In genomic region chr5:493758-494157, GRCh38 we compare ENCODE assay signal across 19 cellular contexts.
"Had no signal": no experiment of that assay in that cellular context is flagged by ENCODE, and none has a peak within 500 bp of the region (broad histone marks: within the 10 kb centered on the region; RNA-seq: fewer than 3 reads in every experiment).

No MANE protein-coding gene starts in this region.

- H3K36me3 Mint-ChIP-seq: activated naive CD4-positive, alpha-beta T cell treated with anti-CD3 and anti-CD28 coated beads, Interleukin-2, amount 10 ng/mL, durations not matched to agents 7 days and 5 days; stimulated activated effector memory CD8-positive, alpha-beta T cell treated with anti-CD3 and anti-CD28 coated beads, Interleukin-12 subunit alpha, Interleukin-12 subunit beta, amount 100 ng/mL, for 72 hours had no signal

- H3K4me1 Mint-ChIP-seq: activated CD4-positive, alpha-beta memory T cell treated with anti-CD3 and anti-CD28 coated beads, Interleukin-2, amount 10 ng/mL, durations not matched to agents 7 days and 5 days; activated CD4-positive, alpha-beta T cell treated with anti-CD3 and anti-CD28 coated beads, Interleukin-2, amount 10 ng/mL, durations not matched to agents 24 days and 14 days; activated naive CD4-positive, alpha-beta T cell treated with anti-CD3 and anti-CD28 coated beads, Interleukin-2, amount 10 ng/mL, durations not matched to agents 7 days and 5 days; stimulated activated effector memory CD8-positive, alpha-beta T cell treated with anti-CD3 and anti-CD28 coated beads, Interleukin-12 subunit alpha, Interleukin-12 subunit beta, amount 100 ng/mL, for 72 hours had no signal

- ATAC-seq: gastrocnemius medialis had no signal

- H3K36me3 ChIP-seq: esophagus squamous epithelium, gastrocnemius medialis, right lobe of liver, uterus had no signal

- FAIRE-seq: islet of Langerhans, small intestine had no signal

- H3K9me3 Mint-ChIP-seq: activated CD4-positive, alpha-beta memory T cell treated with anti-CD3 and anti-CD28 coated beads, Interleukin-2, amount 10 ng/mL, durations not matched to agents 7 days and 5 days; activated CD4-positive, alpha-beta T cell treated with anti-CD3 and anti-CD28 coated beads, Interleukin-2, amount 10 ng/mL, durations not matched to agents 24 days and 14 days; activated naive CD4-positive, alpha-beta T cell treated with anti-CD3 and anti-CD28 coated beads, Interleukin-2, amount 10 ng/mL, durations not matched to agents 7 days and 5 days; stimulated activated effector memory CD8-positive, alpha-beta T cell treated with anti-CD3 and anti-CD28 coated beads, Interleukin-12 subunit alpha, Interleukin-12 subunit beta, amount 100 ng/mL, for 72 hours had no signal

- H3K27ac ChIP-seq: coronary artery, esophagus squamous epithelium, gastrocnemius medialis, right lobe of liver, uterus had no signal

- H3K27me3 Mint-ChIP-seq: activated CD4-positive, alpha-beta memory T cell treated with anti-CD3 and anti-CD28 coated beads, Interleukin-2, amount 10 ng/mL, durations not matched to agents 7 days and 5 days; activated CD4-positive, alpha-beta T cell treated with anti-CD3 and anti-CD28 coated beads, Interleukin-2, amount 10 ng/mL, durations not matched to agents 24 days and 14 days had no signal

- DNase-seq: activated CD4-positive, alpha-beta memory T cell treated with anti-CD3 and anti-CD28 coated beads, Interleukin-2, amount 10 ng/mL, durations not matched to agents 7 days and 5 days; activated CD4-positive, alpha-beta T cell treated with anti-CD3 and anti-CD28 coated beads, Interleukin-2, amount 10 ng/mL, durations not matched to agents 24 days and 14 days; activated effector memory CD4-positive, alpha-beta T cell treated with anti-CD3 and anti-CD28 coated beads, Interleukin-2, amount 50 U/mL, for 16 hours; activated naive CD4-positive, alpha-beta T cell treated with anti-CD3 and anti-CD28 coated beads, Interleukin-2, amount 10 ng/mL, durations not matched to agents 7 days and 5 days; amygdala; cerebellar nuclear complex; esophagus squamous epithelium; gastrocnemius medialis; midbrain; occipital lobe; posterior cingulate gyrus; right lobe of liver; small intestine; stimulated activated CD4-positive, alpha-beta T cell treated with anti-CD3 and anti-CD28 coated beads, Interleukin-2, amount 100 ng/mL, for 24 hours; trophoblast cell; uterus had no signal

- H3K4me1 ChIP-seq: esophagus squamous epithelium, gastrocnemius medialis, right lobe of liver, uterus had no signal

- H3K9me3 ChIP-seq: esophagus squamous epithelium, gastrocnemius medialis, right lobe of liver, uterus had no signal

- H3K4me3 ChIP-seq: coronary artery, esophagus squamous epithelium, gastrocnemius medialis, right lobe of liver, uterus had no signal

- H3K4me3 Mint-ChIP-seq: activated CD4-positive, alpha-beta memory T cell treated with anti-CD3 and anti-CD28 coated beads, Interleukin-2, amount 10 ng/mL, durations not matched to agents 7 days and 5 days; activated CD4-positive, alpha-beta T cell treated with anti-CD3 and anti-CD28 coated beads, Interleukin-2, amount 10 ng/mL, durations not matched to agents 24 days and 14 days; activated naive CD4-positive, alpha-beta T cell treated with anti-CD3 and anti-CD28 coated beads, Interleukin-2, amount 10 ng/mL, durations not matched to agents 7 days and 5 days; stimulated activated effector memory CD8-positive, alpha-beta T cell treated with anti-CD3 and anti-CD28 coated beads, Interleukin-12 subunit alpha, Interleukin-12 subunit beta, amount 100 ng/mL, for 72 hours had no signal

- H3K27me3 ChIP-seq: right lobe of liver had no signal

- H3K27ac Mint-ChIP-seq: activated CD4-positive, alpha-beta memory T cell treated with anti-CD3 and anti-CD28 coated beads, Interleukin-2, amount 10 ng/mL, durations not matched to agents 7 days and 5 days; activated CD4-positive, alpha-beta T cell treated with anti-CD3 and anti-CD28 coated beads, Interleukin-2, amount 10 ng/mL, durations not matched to agents 24 days and 14 days; activated naive CD4-positive, alpha-beta T cell treated with anti-CD3 and anti-CD28 coated beads, Interleukin-2, amount 10 ng/mL, durations not matched to agents 7 days and 5 days; stimulated activated effector memory CD8-positive, alpha-beta T cell treated with anti-CD3 and anti-CD28 coated beads, Interleukin-12 subunit alpha, Interleukin-12 subunit beta, amount 100 ng/mL, for 72 hours had no signal
